In genomic region chr1:7292714-7293419, GRCh38 we compare ENCODE assay signal across 16 cellular contexts.
A peak's percentile ranks its signal among the peaks of the same experiment; 100 is the strongest.
DNase-seq lines count a peak whose midpoint lies in the region; ATAC-seq and TF ChIP-seq lines count a peak whose summit lies in the region.
"Had no signal": no experiment of that assay in that cellular context is flagged by ENCODE, and none has a peak within 500 bp of the region (broad histone marks: within the 10 kb centered on the region; RNA-seq: fewer than 3 reads in every experiment).

No MANE protein-coding gene starts in this region.

- H3K9me3 Mint-ChIP-seq in nephron progenitor cell, result peaks cover 23% of the 10 kb centered on the region

- H3K27ac ChIP-seq in right cardiac atrium (ENCODE audit: low read length) (no peak overlapping the region), SK-N-MC (peak overlapping the region; percentile 95), tibial artery (no peak overlapping the region)
- H3K27ac ChIP-seq: SJSA1 had no signal

- H3K9ac ChIP-seq in SK-N-MC (ENCODE audit: insufficient read length), result peak overlapping the region; percentile 35

- no peaks in the 10 kb centered on the region for H3K4me1 ChIP-seq in right cardiac atrium (ENCODE audit: control insufficient read depth, insufficient read depth, low read length)
- H3K4me1 ChIP-seq in tibial artery, result peaks cover 0 to 15% (median 10%) of the 10 kb centered on the region in 4 donors

- no peaks in the 10 kb centered on the region for H3K27me3 ChIP-seq in right cardiac atrium (ENCODE audit: control insufficient read depth, insufficient read depth)
- peaks cover 0 to 8% of the 10 kb centered on the region in 2 donors for H3K27me3 ChIP-seq in tibial artery
- H3K27me3 ChIP-seq: SJSA1 had no signal

- H3K4me3 Mint-ChIP-seq in nephron progenitor cell, result peak overlapping the region; percentile 45
- H3K4me3 Mint-ChIP-seq: CD8-positive, alpha-beta T cell; GM23338 had no signal

- H3K36me3 Mint-ChIP-seq in nephron progenitor cell (ENCODE audit: low read depth), result peaks cover 6% of the 10 kb centered on the region
- H3K36me3 Mint-ChIP-seq: CD8-positive, alpha-beta T cell had no signal

- DNase-seq in Right ventricle myocardium inferior (ENCODE audit: missing footprints) (no peak), right cardiac atrium (no peak), SK-N-MC (ENCODE audit: low read depth, low spot score) (no peak), nephron progenitor cell (no peak), tibial artery (no peak), COLO829 (ENCODE audit: low spot score) (no peak)
- DNase-seq: DMS 273 treated with DMSO at 0.1 percent for 48 hours, KBM-7, NCI-H1436 treated with DMSO at 0.1 percent for 48 hours, NCI-H2081, NCI-H2227 treated with DMSO at 0.1 percent for 48 hours, NCI-H774 had no signal

- ATAC-seq in Right ventricle myocardium inferior (peak; percentile 16), right cardiac atrium (no peak), HG03097 (IDR thresholded peaks at IDR 0.05; ENCODE audit: low FRiP score, unreplicated experiment) (no peak)
- ATAC-seq: CD8-positive, alpha-beta T cell; GM23338 had no signal

- H3K9me3 ChIP-seq in right cardiac atrium (ENCODE audit: control insufficient read depth, low read length) (no peaks in the 10 kb centered on the region), SK-N-MC (ENCODE audit: low read depth, low read length) (no peaks in the 10 kb centered on the region), tibial artery (peaks cover 0 to 9% (median 8%) of the 10 kb centered on the region in 3 donors)

- H3K27ac Mint-ChIP-seq in nephron progenitor cell, result peak overlapping the region; percentile 89
- H3K27ac Mint-ChIP-seq: CD8-positive, alpha-beta T cell had no signal

- TF ChIP-seq CTCF in nephron progenitor cell (IDR thresholded peaks at IDR 0.05), result no peak
- no peak for TF ChIP-seq CTCF in tibial artery (IDR thresholded peaks at IDR 0.05)

- intact Hi-C loops in Right ventricle myocardium inferior (cut with DNase I), result loop anchor here (5.0 kb wide), 1 partner anchor 74 kb away; no protein-coding TSS in a partner anchor
- intact Hi-C loops in right cardiac atrium (cut with DNase I), result loop anchor here in 1 of 4 donors (10.0 kb wide), 1 partner anchor 332 kb away; no protein-coding TSS in a partner anchor
- intact Hi-C loops in tibial artery (cut with DNase I; ENCODE audit: low total_unique reads), result no loop called here

- H3K36me3 ChIP-seq in SK-N-MC (ENCODE audit: insufficient read depth, low read length) (no peaks in the 10 kb centered on the region), tibial artery (no peaks in the 10 kb centered on the region)
- H3K36me3 ChIP-seq: SJSA1 had no signal

- H3K27me3 Mint-ChIP-seq in nephron progenitor cell (ENCODE audit: low read depth, poor library complexity), result peaks cover 13% of the 10 kb centered on the region

- peaks cover 34% of the 10 kb centered on the region for H3K4me1 Mint-ChIP-seq in nephron progenitor cell

- 69% methylated on average over 17 of the region's 17 CpGs for WGBS in right cardiac atrium

- H3K4me3 ChIP-seq in right cardiac atrium (ENCODE audit: low read length), result no peak overlapping the region
- peak overlapping the region; percentile 66 for H3K4me3 ChIP-seq in SK-N-MC
- H3K4me3 ChIP-seq in tibial artery, result no peak overlapping the region
- H3K4me3 ChIP-seq: GM23338, SJSA1 had no signal
